14 cellular contexts compared by ENCODE assay signal in genomic region chr1:54292015-54292739, GRCh38.
DNase-seq lines count a peak whose midpoint lies in the region; ATAC-seq and TF ChIP-seq lines count a peak whose summit lies in the region.
"Had no signal": no experiment of that assay in that cellular context is flagged by ENCODE, and none has a peak within 500 bp of the region (broad histone marks: within the 10 kb centered on the region; RNA-seq: fewer than 3 reads in every experiment).

No MANE protein-coding gene starts in this region.

- intact Hi-C loops in stomach (cut with DNase I; ENCODE audit: low total_unique reads) = no loop called here
- intact Hi-C loops in adrenal gland (cut with DNase I) = no loop called here
- intact Hi-C loops in left colon (cut with DNase I, micrococcal nuclease) = no loop called here

- H3K9me3 ChIP-seq in stomach (no peaks in the 10 kb centered on the region), adrenal gland (replicated peaks in 1 of 3) (no peaks in the 10 kb centered on the region)
- H3K9me3 ChIP-seq: tibial nerve had no signal

- peaks cover 78 to 98% (median 94%) of the 10 kb centered on the region in 4 donors for H3K4me1 ChIP-seq in stomach
- H3K4me1 ChIP-seq in adrenal gland (replicated peaks in 1 of 2) = peaks cover 10 to 73% of the 10 kb centered on the region in 2 donors

- TF ChIP-seq CTCF in stomach (IDR thresholded peaks at IDR 0.05) (no peak), adrenal gland (IDR thresholded peaks at IDR 0.05) (no peak)

- H3K36me3 ChIP-seq in stomach = no peaks in the 10 kb centered on the region
- H3K36me3 ChIP-seq in adrenal gland (replicated peaks in 1 of 2) = no peaks in the 10 kb centered on the region
- H3K36me3 ChIP-seq: tibial nerve had no signal

- 78 to 82% (median 79%) methylated on average over 8 of the region's 8 CpGs for WGBS in stomach, 5 donors
- 87 to 89% (median 87%) methylated on average over 4 to 8 of the region's 8 CpGs for WGBS in adrenal gland, 4 donors

- TF ChIP-seq EP300 in stomach (IDR thresholded peaks at IDR 0.05) = no peak

- H3K4me3 ChIP-seq in stomach (no peak overlapping the region), adrenal gland (no peak overlapping the region)
- H3K4me3 ChIP-seq: tibial nerve had no signal

- no peaks in the 10 kb centered on the region for H3K9me3 Mint-ChIP-seq in T-helper 2 cell treated with Interferon-gamma antibody and Interleukin-4, amounts not matched to agents 5 μg/mL and 100 μg/mL, for 36 hours
- no peaks in the 10 kb centered on the region for H3K9me3 Mint-ChIP-seq in activated naive CD8-positive, alpha-beta T cell treated with anti-CD3 and anti-CD28 coated beads for 36 hours
- H3K9me3 Mint-ChIP-seq in immature natural killer cell = no peaks in the 10 kb centered on the region

- H3K27me3 ChIP-seq in stomach (no peaks in the 10 kb centered on the region), adrenal gland (no peaks in the 10 kb centered on the region)
- H3K27me3 ChIP-seq: tibial nerve had no signal

- peak overlapping the region in 4 of 5 donors; percentile 29 to 87 (median 82) for H3K27ac ChIP-seq in stomach
- peak overlapping the region in 2 of 5 donors; percentile 55 to 75 for H3K27ac ChIP-seq in adrenal gland

- peak overlapping the region; percentile 45 for H3K27ac Mint-ChIP-seq in T-helper 2 cell treated with Interferon-gamma antibody and Interleukin-4, amounts not matched to agents 5 μg/mL and 100 μg/mL, for 36 hours
- H3K27ac Mint-ChIP-seq in activated naive CD8-positive, alpha-beta T cell treated with anti-CD3 and anti-CD28 coated beads for 36 hours = peak overlapping the region; percentile 23
- peak overlapping the region; percentile 45 to 77 (median 70) for H3K27ac Mint-ChIP-seq in immature natural killer cell
- H3K27ac Mint-ChIP-seq: activated CD4-positive, alpha-beta T cell treated with anti-CD3 and anti-CD28 coated beads for 36 hours had no signal

- H3K4me3 Mint-ChIP-seq in T-helper 2 cell treated with Interferon-gamma antibody and Interleukin-4, amounts not matched to agents 5 μg/mL and 100 μg/mL, for 36 hours = no peak overlapping the region
- H3K4me3 Mint-ChIP-seq in activated naive CD8-positive, alpha-beta T cell treated with anti-CD3 and anti-CD28 coated beads for 36 hours = no peak overlapping the region
- H3K4me3 Mint-ChIP-seq in immature natural killer cell = peak overlapping the region in 3 of 5 donors; percentile 25 to 51 (median 29)
- H3K4me3 Mint-ChIP-seq: activated CD4-positive, alpha-beta T cell treated with anti-CD3 and anti-CD28 coated beads for 36 hours had no signal

- peaks cover 8% of the 10 kb centered on the region for H3K36me3 Mint-ChIP-seq in T-helper 2 cell treated with Interferon-gamma antibody and Interleukin-4, amounts not matched to agents 5 μg/mL and 100 μg/mL, for 36 hours (ENCODE audit: low read depth)
- H3K36me3 Mint-ChIP-seq in activated naive CD8-positive, alpha-beta T cell treated with anti-CD3 and anti-CD28 coated beads for 36 hours = peaks cover 7% of the 10 kb centered on the region
- H3K36me3 Mint-ChIP-seq in immature natural killer cell = no peaks in the 10 kb centered on the region

- DNase-seq in T-helper 2 cell treated with Interferon-gamma antibody and Interleukin-4, amounts not matched to agents 5 μg/mL and 100 μg/mL, for 36 hours (ENCODE audit: low spot score) = no peak
- DNase-seq in T-helper 2 cell (no peak), immature natural killer cell (no peak), stomach (no peak), adrenal gland (no peak), AG20443 (ENCODE audit: low spot score) (no peak), left colon (no peak)
- no peak for DNase-seq in activated naive CD8-positive, alpha-beta T cell treated with anti-CD3 and anti-CD28 coated beads for 36 hours
- DNase-seq: 8988T; activated CD4-positive, alpha-beta T cell treated with anti-CD3 and anti-CD28 coated beads for 36 hours; effector memory CD4-positive, alpha-beta T cell; foreskin fibroblast; mesenchymal stem cell had no signal

- no peaks in the 10 kb centered on the region for H3K27me3 Mint-ChIP-seq in T-helper 2 cell treated with Interferon-gamma antibody and Interleukin-4, amounts not matched to agents 5 μg/mL and 100 μg/mL, for 36 hours (ENCODE audit: low read depth)
- no peaks in the 10 kb centered on the region for H3K27me3 Mint-ChIP-seq in activated naive CD8-positive, alpha-beta T cell treated with anti-CD3 and anti-CD28 coated beads for 36 hours
- peaks cover 0 to 8% (median 2%) of the 10 kb centered on the region in 3 donors for H3K27me3 Mint-ChIP-seq in immature natural killer cell (ENCODE audit: low read depth in 3 of 3)
- H3K27me3 Mint-ChIP-seq: activated CD4-positive, alpha-beta T cell treated with anti-CD3 and anti-CD28 coated beads for 36 hours had no signal

- no peak for ATAC-seq in left colon
- ATAC-seq: activated CD4-positive, alpha-beta T cell treated with anti-CD3 and anti-CD28 coated beads for 36 hours had no signal

- peaks cover 39% of the 10 kb centered on the region for H3K4me1 Mint-ChIP-seq in T-helper 2 cell treated with Interferon-gamma antibody and Interleukin-4, amounts not matched to agents 5 μg/mL and 100 μg/mL, for 36 hours (ENCODE audit: low read depth)
- peaks cover 74% of the 10 kb centered on the region for H3K4me1 Mint-ChIP-seq in activated naive CD8-positive, alpha-beta T cell treated with anti-CD3 and anti-CD28 coated beads for 36 hours
- peaks cover 93 to 100% of the 10 kb centered on the region in 2 donors for H3K4me1 Mint-ChIP-seq in immature natural killer cell

- TF ChIP-seq POLR2A in stomach (IDR thresholded peaks at IDR 0.05) (no peak), adrenal gland (IDR thresholded peaks at IDR 0.05) (no peak)

Comparison
In these comparisons a context has a peak if more than half of its experiments do, and no peak if none do; other contexts are left out.
1. H3K4me3 Mint-ChIP-seq: peak in immature natural killer cell (3 of 5); none in T-helper 2 cell treated with Interferon-gamma antibody and Interleukin-4, amounts not matched to agents 5 μg/mL and 100 μg/mL, for 36 hours (single experiment) and activated naive CD8-positive, alpha-beta T cell treated with anti-CD3 and anti-CD28 coated beads for 36 hours (single experiment).
2. Peak in every context shown above with its lines, with median percentiles within 50 percentile points of each other: H3K27ac Mint-ChIP-seq.